1 cellular context compared by ENCODE assay signal in genomic region chr17:50199651-50200446, GRCh38.
TF ChIP-seq lines count a peak whose summit lies in the region.

No MANE protein-coding gene starts in this region.

TF ChIP-seq in HEK293, 187 proteins besides CTCF, POLR2A, EP300 and RAD21 (continued from another document):
- TF ChIP-seq ZNF324 (tag by site-specific recombination; IDR thresholded peaks at IDR 0.05) (peak; percentile 20; the same call in 1 of the 2 replicates), ZNF114 (tag by site-specific recombination; IDR thresholded peaks at IDR 0.05) (no peak), ZNF423 (tag by site-specific recombination; IDR thresholded peaks at IDR 0.05) (0 out of 2 replicates have a peak, but pooled peaks have one; percentile 12), KLF1 (tag by site-specific recombination; IDR thresholded peaks at IDR 0.05) (peak; percentile 44; the same call in 1 of the 2 replicates), ZNF248 (tag by site-specific recombination; IDR thresholded peaks at IDR 0.05) (no peak), HIC1 (tag by site-specific recombination; IDR thresholded peaks at IDR 0.05) (peak; percentile 41; the same call in 1 of the 2 replicates), ZNF571 (tag by site-specific recombination; IDR thresholded peaks at IDR 0.05) (no peak)
